Comparison of ENCODE assay signal across 13 cellular contexts in genomic region chr1:199422206-199422605, GRCh38.
DNase-seq lines count a peak whose midpoint lies in the region; ATAC-seq, FAIRE-seq and TF ChIP-seq lines count a peak whose summit lies in the region.
"Had no signal": no experiment of that assay in that cellular context is flagged by ENCODE, and none has a peak within 500 bp of the region (broad histone marks: within the 10 kb centered on the region; RNA-seq: fewer than 3 reads in every experiment).

No MANE protein-coding gene starts in this region.

- TF ChIP-seq CTCF in MCF 10A (IDR thresholded peaks at IDR 0.05; ENCODE audit: unreplicated experiment) = peak; percentile 56
- no peak for TF ChIP-seq CTCF in breast epithelium (IDR thresholded peaks at IDR 0.05)
- TF ChIP-seq CTCF in fibroblast of villous mesenchyme (IDR thresholded peaks at IDR 0.05; ENCODE audit: insufficient read depth, low read depth, low read length) = peak; percentile 63

- H3K27ac ChIP-seq in breast epithelium = no peak overlapping the region
- H3K27ac ChIP-seq: sigmoid colon had no signal

- no peak for TF ChIP-seq POLR2A in breast epithelium (IDR thresholded peaks at IDR 0.05)

- POLR2A ChIA-PET in MCF 10A (lab: Yijun Ruan, JAX) = interaction anchor here (0.6 kb wide), 1 partner anchor 210 kb away, joined by 3 read pairs; no protein-coding TSS in a partner anchor

- no peak for FAIRE-seq in urothelium cell line (lab: Jason Lieb, UNC)

- no peaks in the 10 kb centered on the region for H3K27me3 Mint-ChIP-seq in MCF 10A (ENCODE audit: insufficient read depth, unreplicated experiment)

- peak; percentile 75 for DNase-seq in MCF 10A (ENCODE audit: unreplicated experiment)
- DNase-seq in breast epithelium (ENCODE audit: low spot score in 2 of 2) = no peak
- DNase-seq in SK-MEL-5 (ENCODE audit: low read depth, low spot score) = peak; percentile 27
- peak; percentile 54 for DNase-seq in fibroblast of villous mesenchyme (ENCODE audit: low read depth)
- DNase-seq in urothelium cell line (ENCODE audit: low spot score) = peak; percentile 8
- DNase-seq in midbrain (lab: John Stamatoyannopoulos, UW) = no peak
- DNase-seq: activated CD4-positive, CD25-positive, alpha-beta regulatory T cell treated with anti-CD3 and anti-CD28 coated beads, Interleukin-2, amount 50 U/mL, for 72 hours; amygdala; C1 segment of cervical spinal cord; sigmoid colon; stimulated activated naive CD4-positive, alpha-beta T cell had no signal

- H3K9me3 Mint-ChIP-seq in MCF 10A (ENCODE audit: unreplicated experiment) = peaks cover 8% of the 10 kb centered on the region

- H3K36me3 ChIP-seq in breast epithelium = no peaks in the 10 kb centered on the region
- H3K36me3 ChIP-seq: sigmoid colon had no signal

- intact Hi-C loops in MCF 10A (cut with micrococcal nuclease) (loop anchor here (1.0 to 5.0 kb wide), 3 partner anchors 485 to 665 kb away; no protein-coding TSS in a partner anchor), breast epithelium (cut with DNase I; ENCODE audit: low total_unique reads) (no loop called here)

- CTCF ChIA-PET in MCF 10A (lab: Yijun Ruan, JAX) = interaction anchor here (0.5 to 2.5 kb wide), 32 partner anchors 9 to 957 kb away, joined by 3 to 8 read pairs (median 3); no protein-coding TSS in a partner anchor

- H3K27me3 ChIP-seq in breast epithelium = no peaks in the 10 kb centered on the region
- H3K27me3 ChIP-seq: sigmoid colon had no signal

- no TSS peak for BruUV-seq in MCF 10A (replicated peaks; lab: Mats Ljungman, UMichigan)

- H3K4me3 ChIP-seq in breast epithelium (no peak overlapping the region), fibroblast of villous mesenchyme (ENCODE audit: low read depth, low read length) (no peak overlapping the region)
- H3K4me3 ChIP-seq: sigmoid colon had no signal

- no peak overlapping the region for H3K27ac Mint-ChIP-seq in MCF 10A (ENCODE audit: low read depth, unreplicated experiment)

- H3K4me1 ChIP-seq in breast epithelium = no peaks in the 10 kb centered on the region

- in situ Hi-C loops in SK-MEL-5 (cut with HindIII; ENCODE audit: low pct_unique_long_range_greater_than_20kb, low sequenced_read_pairs) = no loop called here

- no peaks in the 10 kb centered on the region for H3K36me3 Mint-ChIP-seq in MCF 10A (ENCODE audit: insufficient read depth, unreplicated experiment)

- no peaks in the 10 kb centered on the region for H3K4me1 Mint-ChIP-seq in MCF 10A (ENCODE audit: insufficient read depth, unreplicated experiment)

- ATAC-seq in HG03432 (IDR thresholded peaks at IDR 0.05; ENCODE audit: unreplicated experiment) = no peak
- ATAC-seq in HG03571 (IDR thresholded peaks at IDR 0.05; ENCODE audit: unreplicated experiment) = no peak

- peaks cover 0 to 5% of the 10 kb centered on the region in 2 donors for H3K9me3 ChIP-seq in breast epithelium
- H3K9me3 ChIP-seq: sigmoid colon had no signal

- H3K4me3 Mint-ChIP-seq in MCF 10A (ENCODE audit: unreplicated experiment) = no peak overlapping the region

Comparison
In these comparisons a context has a peak if more than half of its experiments do, and no peak if none do; other contexts are left out.
1. DNase-seq: peak in MCF 10A (single experiment), SK-MEL-5 (single experiment), fibroblast of villous mesenchyme (single experiment) and urothelium cell line (single experiment); none in breast epithelium (0 of 2) and midbrain (single experiment).
2. CTCF ChIP-seq: peak in MCF 10A (single experiment) and fibroblast of villous mesenchyme (single experiment); none in breast epithelium (0 of 3).